In genomic region chr17:40818733-40819527, GRCh38 we compare ENCODE assay signal across 1 cellular context.
TF ChIP-seq lines count a peak whose summit lies in the region.

No MANE protein-coding gene starts in this region.

TF ChIP-seq in HEK293, 187 proteins besides CTCF, POLR2A, EP300 and RAD21:
- TF ChIP-seq ZBTB44 (tag by site-specific recombination; IDR thresholded peaks at IDR 0.05) (no peak), ZNF518A (tag by site-specific recombination; conservative IDR thresholded peaks at IDR 0.05; ENCODE audit: low read depth) (peak; percentile 99), SP2 (tag by site-specific recombination; IDR thresholded peaks at IDR 0.05) (peak; percentile 29; the same call in 1 of the 2 replicates), ZNF2 (tag by site-specific recombination; IDR thresholded peaks at IDR 0.05) (no peak), ZNF501 (tag by site-specific recombination; IDR thresholded peaks at IDR 0.05) (0 out of 2 replicates have a peak, but pooled peaks have one; percentile 23), ZNF660 (tag by site-specific recombination; IDR thresholded peaks at IDR 0.05) (no peak), PRDM10 (tag by site-specific recombination; IDR thresholded peaks at IDR 0.05) (peak; percentile 57), ZEB2 (tag by site-specific recombination; IDR thresholded peaks at IDR 0.05) (peak; percentile 50; the same call in 1 of the 2 replicates), BCL11B (tag by site-specific recombination; IDR thresholded peaks at IDR 0.05; ENCODE audit: low read depth) (no peak), SCRT2 (tag by site-specific recombination; IDR thresholded peaks at IDR 0.05) (no peak), ZSCAN30 (tag by site-specific recombination; IDR thresholded peaks at IDR 0.05) (peak; percentile 41; the same call in 1 of the 2 replicates), ZNF426 (tag by site-specific recombination; IDR thresholded peaks at IDR 0.05) (no peak), ZBTB11 (tag by site-specific recombination; conservative IDR thresholded peaks at IDR 0.05; ENCODE audit: low read depth) (peak; percentile 66), ZFHX2 (tag by site-specific recombination; conservative IDR thresholded peaks at IDR 0.05) (peak; percentile 50; the same call in 1 of the 2 replicates), ZNF629 (tag by site-specific recombination; IDR thresholded peaks at IDR 0.05) (0 out of 2 replicates have a peak, but pooled peaks have one; percentile 23), ZBTB17 (tag by site-specific recombination; IDR thresholded peaks at IDR 0.05) (peak; percentile 99), ZSCAN18 (tag by site-specific recombination; IDR thresholded peaks at IDR 0.05) (no peak), ZNF335 (tag by site-specific recombination; conservative IDR thresholded peaks at IDR 0.05) (peak; percentile 69)
TF ChIP-seq in HEK293: peak in this region for 11.
